1 cellular context compared by ENCODE assay signal in the genomic region with DNA sequence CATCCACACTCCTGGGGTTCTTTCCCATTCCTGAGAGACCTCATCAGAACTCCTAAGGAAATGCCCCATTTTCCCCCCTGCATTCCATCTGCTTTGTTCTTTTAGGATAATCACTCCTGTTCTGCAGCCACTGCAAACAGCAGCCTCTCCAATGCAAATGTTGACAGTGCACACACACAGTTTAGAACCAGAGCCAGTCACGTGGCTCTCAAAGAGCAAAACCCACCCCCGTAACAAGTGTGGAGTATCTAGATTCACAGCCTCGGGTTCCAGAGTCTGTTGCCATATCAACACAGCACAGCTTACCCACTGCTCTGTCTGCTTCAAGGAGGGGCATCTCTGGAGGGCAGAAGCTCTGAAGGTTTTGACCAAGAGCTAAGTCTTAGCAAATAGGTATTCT.
TF ChIP-seq lines count a peak whose summit lies in the region.

No MANE protein-coding gene starts in this region.

TF ChIP-seq in HepG2, 621 proteins besides CTCF, POLR2A, EP300 and RAD21 (continued from another document and continues in another):
- TF ChIP-seq, protein P1, sequence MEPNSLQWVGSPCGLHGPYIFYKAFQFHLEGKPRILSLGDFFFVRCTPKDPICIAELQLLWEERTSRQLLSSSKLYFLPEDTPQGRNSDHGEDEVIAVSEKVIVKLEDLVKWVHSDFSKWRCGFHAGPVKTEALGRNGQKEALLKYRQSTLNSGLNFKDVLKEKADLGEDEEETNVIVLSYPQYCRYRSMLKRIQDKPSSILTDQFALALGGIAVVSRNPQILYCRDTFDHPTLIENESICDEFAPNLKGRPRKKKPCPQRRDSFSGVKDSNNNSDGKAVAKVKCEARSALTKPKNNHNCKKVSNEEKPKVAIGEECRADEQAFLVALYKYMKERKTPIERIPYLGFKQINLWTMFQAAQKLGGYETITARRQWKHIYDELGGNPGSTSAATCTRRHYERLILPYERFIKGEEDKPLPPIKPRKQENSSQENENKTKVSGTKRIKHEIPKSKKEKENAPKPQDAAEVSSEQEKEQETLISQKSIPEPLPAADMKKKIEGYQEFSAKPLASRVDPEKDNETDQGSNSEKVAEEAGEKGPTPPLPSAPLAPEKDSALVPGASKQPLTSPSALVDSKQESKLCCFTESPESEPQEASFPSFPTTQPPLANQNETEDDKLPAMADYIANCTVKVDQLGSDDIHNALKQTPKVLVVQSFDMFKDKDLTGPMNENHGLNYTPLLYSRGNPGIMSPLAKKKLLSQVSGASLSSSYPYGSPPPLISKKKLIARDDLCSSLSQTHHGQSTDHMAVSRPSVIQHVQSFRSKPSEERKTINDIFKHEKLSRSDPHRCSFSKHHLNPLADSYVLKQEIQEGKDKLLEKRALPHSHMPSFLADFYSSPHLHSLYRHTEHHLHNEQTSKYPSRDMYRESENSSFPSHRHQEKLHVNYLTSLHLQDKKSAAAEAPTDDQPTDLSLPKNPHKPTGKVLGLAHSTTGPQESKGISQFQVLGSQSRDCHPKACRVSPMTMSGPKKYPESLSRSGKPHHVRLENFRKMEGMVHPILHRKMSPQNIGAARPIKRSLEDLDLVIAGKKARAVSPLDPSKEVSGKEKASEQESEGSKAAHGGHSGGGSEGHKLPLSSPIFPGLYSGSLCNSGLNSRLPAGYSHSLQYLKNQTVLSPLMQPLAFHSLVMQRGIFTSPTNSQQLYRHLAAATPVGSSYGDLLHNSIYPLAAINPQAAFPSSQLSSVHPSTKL (CRISPR knock-in tag; IDR thresholded peaks at IDR 0.05), result 0 out of 2 replicates have a peak, but pooled peaks have one; percentile 15
- TF ChIP-seq LCORL (IDR thresholded peaks at IDR 0.05), result no peak
- TF ChIP-seq LCORL (CRISPR knock-in tag; IDR thresholded peaks at IDR 0.05), result 0 out of 2 replicates have a peak, but pooled peaks have one; percentile 37
- peak; percentile 58; the same call in 1 of the 2 replicates for TF ChIP-seq PATZ1 (CRISPR knock-in tag; IDR thresholded peaks at IDR 0.05)
- 0 out of 2 replicates have a peak, but pooled peaks have one; percentile 20 for TF ChIP-seq TBX3 (IDR thresholded peaks at IDR 0.05; ENCODE audit: borderline replicate concordance)
- TF ChIP-seq FOSL1 (CRISPR knock-in tag; IDR thresholded peaks at IDR 0.05; ENCODE audit: borderline replicate concordance), result no peak
- TF ChIP-seq, protein P2, sequence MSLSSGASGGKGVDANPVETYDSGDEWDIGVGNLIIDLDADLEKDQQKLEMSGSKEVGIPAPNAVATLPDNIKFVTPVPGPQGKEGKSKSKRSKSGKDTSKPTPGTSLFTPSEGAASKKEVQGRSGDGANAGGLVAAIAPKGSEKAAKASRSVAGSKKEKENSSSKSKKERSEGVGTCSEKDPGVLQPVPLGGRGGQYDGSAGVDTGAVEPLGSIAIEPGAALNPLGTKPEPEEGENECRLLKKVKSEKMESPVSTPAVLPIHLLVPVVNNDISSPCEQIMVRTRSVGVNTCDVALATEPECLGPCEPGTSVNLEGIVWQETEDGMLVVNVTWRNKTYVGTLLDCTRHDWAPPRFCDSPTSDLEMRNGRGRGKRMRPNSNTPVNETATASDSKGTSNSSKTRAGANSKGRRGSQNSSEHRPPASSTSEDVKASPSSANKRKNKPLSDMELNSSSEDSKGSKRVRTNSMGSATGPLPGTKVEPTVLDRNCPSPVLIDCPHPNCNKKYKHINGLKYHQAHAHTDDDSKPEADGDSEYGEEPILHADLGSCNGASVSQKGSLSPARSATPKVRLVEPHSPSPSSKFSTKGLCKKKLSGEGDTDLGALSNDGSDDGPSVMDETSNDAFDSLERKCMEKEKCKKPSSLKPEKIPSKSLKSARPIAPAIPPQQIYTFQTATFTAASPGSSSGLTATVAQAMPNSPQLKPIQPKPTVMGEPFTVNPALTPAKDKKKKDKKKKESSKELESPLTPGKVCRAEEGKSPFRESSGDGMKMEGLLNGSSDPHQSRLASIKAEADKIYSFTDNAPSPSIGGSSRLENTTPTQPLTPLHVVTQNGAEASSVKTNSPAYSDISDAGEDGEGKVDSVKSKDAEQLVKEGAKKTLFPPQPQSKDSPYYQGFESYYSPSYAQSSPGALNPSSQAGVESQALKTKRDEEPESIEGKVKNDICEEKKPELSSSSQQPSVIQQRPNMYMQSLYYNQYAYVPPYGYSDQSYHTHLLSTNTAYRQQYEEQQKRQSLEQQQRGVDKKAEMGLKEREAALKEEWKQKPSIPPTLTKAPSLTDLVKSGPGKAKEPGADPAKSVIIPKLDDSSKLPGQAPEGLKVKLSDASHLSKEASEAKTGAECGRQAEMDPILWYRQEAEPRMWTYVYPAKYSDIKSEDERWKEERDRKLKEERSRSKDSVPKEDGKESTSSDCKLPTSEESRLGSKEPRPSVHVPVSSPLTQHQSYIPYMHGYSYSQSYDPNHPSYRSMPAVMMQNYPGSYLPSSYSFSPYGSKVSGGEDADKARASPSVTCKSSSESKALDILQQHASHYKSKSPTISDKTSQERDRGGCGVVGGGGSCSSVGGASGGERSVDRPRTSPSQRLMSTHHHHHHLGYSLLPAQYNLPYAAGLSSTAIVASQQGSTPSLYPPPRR (CRISPR knock-in tag; IDR thresholded peaks at IDR 0.05; ENCODE audit: borderline replicate concordance), result peak; percentile 49; the same call in 1 of the 2 replicates
- 0 out of 2 replicates have a peak, but pooled peaks have one; percentile 49 for TF ChIP-seq ZMYM4 (CRISPR knock-in tag; IDR thresholded peaks at IDR 0.05)
- TF ChIP-seq, protein P3, sequence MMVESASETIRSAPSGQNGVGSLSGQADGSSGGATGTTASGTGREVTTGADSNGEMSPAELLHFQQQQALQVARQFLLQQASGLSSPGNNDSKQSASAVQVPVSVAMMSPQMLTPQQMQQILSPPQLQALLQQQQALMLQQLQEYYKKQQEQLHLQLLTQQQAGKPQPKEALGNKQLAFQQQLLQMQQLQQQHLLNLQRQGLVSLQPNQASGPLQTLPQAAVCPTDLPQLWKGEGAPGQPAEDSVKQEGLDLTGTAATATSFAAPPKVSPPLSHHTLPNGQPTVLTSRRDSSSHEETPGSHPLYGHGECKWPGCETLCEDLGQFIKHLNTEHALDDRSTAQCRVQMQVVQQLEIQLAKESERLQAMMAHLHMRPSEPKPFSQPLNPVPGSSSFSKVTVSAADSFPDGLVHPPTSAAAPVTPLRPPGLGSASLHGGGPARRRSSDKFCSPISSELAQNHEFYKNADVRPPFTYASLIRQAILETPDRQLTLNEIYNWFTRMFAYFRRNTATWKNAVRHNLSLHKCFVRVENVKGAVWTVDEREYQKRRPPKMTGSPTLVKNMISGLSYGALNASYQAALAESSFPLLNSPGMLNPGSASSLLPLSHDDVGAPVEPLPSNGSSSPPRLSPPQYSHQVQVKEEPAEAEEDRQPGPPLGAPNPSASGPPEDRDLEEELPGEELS (CRISPR knock-in tag; IDR thresholded peaks at IDR 0.05), result peak; percentile 36; the same call in 1 of the 2 replicates
- TF ChIP-seq ARNT2 (CRISPR knock-in tag; IDR thresholded peaks at IDR 0.05; ENCODE audit: low read depth), result no peak
- no peak for TF ChIP-seq GMEB2 (CRISPR knock-in tag; IDR thresholded peaks at IDR 0.05; ENCODE audit: low read depth)
- TF ChIP-seq ZBTB26 (CRISPR knock-in tag; IDR thresholded peaks at IDR 0.05; ENCODE audit: borderline replicate concordance), result peak; percentile 97
- TF ChIP-seq FOXP1 (IDR thresholded peaks at IDR 0.05), result no peak
- peak; percentile 31; the same call in 1 of the 2 replicates for TF ChIP-seq FOXP1 (CRISPR knock-in tag; IDR thresholded peaks at IDR 0.05)
- TF ChIP-seq MIER3 (CRISPR knock-in tag; IDR thresholded peaks at IDR 0.05; ENCODE audit: borderline replicate concordance), result no peak
- TF ChIP-seq PPARG (CRISPR knock-in tag; conservative IDR thresholded peaks at IDR 0.05), result no peak
- TF ChIP-seq SAP130 (CRISPR knock-in tag; IDR thresholded peaks at IDR 0.05; ENCODE audit: low read depth), result peak; percentile 26; the same call in 1 of the 2 replicates
- TF ChIP-seq FOXA3 (CRISPR knock-in tag; IDR thresholded peaks at IDR 0.05), result peak; percentile 47; the same call in 1 of the 2 replicates
- peak; percentile 58; the same call in 1 of the 2 replicates for TF ChIP-seq ZNF292 (CRISPR knock-in tag; IDR thresholded peaks at IDR 0.05; ENCODE audit: borderline replicate concordance, low read depth)
- 0 out of 2 replicates have a peak, but pooled peaks have one; percentile 15 for TF ChIP-seq FOSL2 (CRISPR knock-in tag; IDR thresholded peaks at IDR 0.05)
- no peak for TF ChIP-seq ZNF768 (CRISPR knock-in tag; IDR thresholded peaks at IDR 0.05)
- TF ChIP-seq SOX6 (IDR thresholded peaks at IDR 0.05), result no peak
- TF ChIP-seq SOX6 (CRISPR knock-in tag; IDR thresholded peaks at IDR 0.05), result peak; percentile 93
- TF ChIP-seq RFX1 (IDR thresholded peaks at IDR 0.05), result peak; percentile 57; the same call in 1 of the 2 replicates
- TF ChIP-seq MLX (CRISPR knock-in tag; IDR thresholded peaks at IDR 0.05), result 0 out of 2 replicates have a peak, but pooled peaks have one; percentile 29
- no peak for TF ChIP-seq SMARCC2 (IDR thresholded peaks at IDR 0.05)
- no peak for TF ChIP-seq TEAD2 (CRISPR knock-in tag; IDR thresholded peaks at IDR 0.05)
- TF ChIP-seq SOX5 (CRISPR knock-in tag; IDR thresholded peaks at IDR 0.05; ENCODE audit: borderline replicate concordance), result peak; percentile 80; the same call in 1 of the 2 replicates
- TF ChIP-seq BRCA1 (CRISPR knock-in tag; IDR thresholded peaks at IDR 0.05), result no peak
- no peak for TF ChIP-seq ZNF143 (CRISPR knock-in tag; IDR thresholded peaks at IDR 0.05)
- peak; percentile 39; the same call in 1 of the 2 replicates for TF ChIP-seq SALL1 (CRISPR knock-in tag; IDR thresholded peaks at IDR 0.05)
- 0 out of 2 replicates have a peak, but pooled peaks have one; percentile 20 for TF ChIP-seq HDAC2 (CRISPR knock-in tag; IDR thresholded peaks at IDR 0.05)
- TF ChIP-seq, protein P4, sequence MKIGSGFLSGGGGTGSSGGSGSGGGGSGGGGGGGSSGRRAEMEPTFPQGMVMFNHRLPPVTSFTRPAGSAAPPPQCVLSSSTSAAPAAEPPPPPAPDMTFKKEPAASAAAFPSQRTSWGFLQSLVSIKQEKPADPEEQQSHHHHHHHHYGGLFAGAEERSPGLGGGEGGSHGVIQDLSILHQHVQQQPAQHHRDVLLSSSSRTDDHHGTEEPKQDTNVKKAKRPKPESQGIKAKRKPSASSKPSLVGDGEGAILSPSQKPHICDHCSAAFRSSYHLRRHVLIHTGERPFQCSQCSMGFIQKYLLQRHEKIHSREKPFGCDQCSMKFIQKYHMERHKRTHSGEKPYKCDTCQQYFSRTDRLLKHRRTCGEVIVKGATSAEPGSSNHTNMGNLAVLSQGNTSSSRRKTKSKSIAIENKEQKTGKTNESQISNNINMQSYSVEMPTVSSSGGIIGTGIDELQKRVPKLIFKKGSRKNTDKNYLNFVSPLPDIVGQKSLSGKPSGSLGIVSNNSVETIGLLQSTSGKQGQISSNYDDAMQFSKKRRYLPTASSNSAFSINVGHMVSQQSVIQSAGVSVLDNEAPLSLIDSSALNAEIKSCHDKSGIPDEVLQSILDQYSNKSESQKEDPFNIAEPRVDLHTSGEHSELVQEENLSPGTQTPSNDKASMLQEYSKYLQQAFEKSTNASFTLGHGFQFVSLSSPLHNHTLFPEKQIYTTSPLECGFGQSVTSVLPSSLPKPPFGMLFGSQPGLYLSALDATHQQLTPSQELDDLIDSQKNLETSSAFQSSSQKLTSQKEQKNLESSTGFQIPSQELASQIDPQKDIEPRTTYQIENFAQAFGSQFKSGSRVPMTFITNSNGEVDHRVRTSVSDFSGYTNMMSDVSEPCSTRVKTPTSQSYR (CRISPR knock-in tag; IDR thresholded peaks at IDR 0.05; ENCODE audit: borderline replicate concordance), result no peak
- peak; percentile 64 for TF ChIP-seq SOX13 (IDR thresholded peaks at IDR 0.05)
- peak in 1 of 2 experiments; percentile 93; a peak in 2 of 4 replicates for TF ChIP-seq SOX13 (CRISPR knock-in tag; conservative IDR thresholded peaks at IDR 0.05 in 1 of 2, IDR thresholded peaks at IDR 0.05 in 1 of 2)
- peak; percentile 58; the same call in 1 of the 2 replicates for TF ChIP-seq ARNTL (CRISPR knock-in tag; IDR thresholded peaks at IDR 0.05)
